In the genomic region with DNA sequence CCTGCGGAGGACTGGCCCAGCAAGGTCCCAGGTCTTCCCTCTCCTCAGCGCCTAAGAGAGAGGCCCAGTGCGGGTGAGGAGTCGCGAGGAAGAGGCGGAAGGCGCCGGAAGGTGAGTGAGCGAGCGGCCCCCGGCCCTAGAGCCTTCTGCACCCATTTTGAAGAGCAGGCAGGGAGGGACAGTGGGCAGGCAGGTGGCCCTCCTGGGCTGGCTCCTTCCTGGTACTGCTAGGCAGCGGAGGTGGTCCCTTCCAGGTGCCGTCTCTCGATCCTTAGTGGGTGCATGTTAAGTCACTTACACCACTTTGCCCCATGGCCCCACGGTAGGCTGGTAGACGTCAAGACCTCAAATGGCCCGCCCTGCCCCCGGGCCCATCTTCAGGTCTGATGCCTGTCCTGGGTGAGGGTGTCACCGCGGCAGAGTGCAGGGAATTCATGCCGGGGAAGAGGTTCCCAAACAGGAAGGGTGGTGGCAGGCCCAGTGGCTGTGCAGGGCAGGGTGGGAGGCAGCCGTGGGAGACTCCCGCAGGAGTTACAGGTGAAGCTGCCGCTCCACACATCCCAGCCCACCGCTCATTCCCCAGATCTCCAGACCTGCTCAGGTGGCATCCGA, we compare ENCODE assay signal across 9 cellular contexts. TPM values are rescaled to one million over a fixed set of nuclear protein-coding genes. Genes with fewer than 3 reads are reported as not detected.
A peak's percentile ranks its signal among the peaks of the same experiment; 100 is the strongest.
DNase-seq lines count a peak whose midpoint lies in the region; ATAC-seq and TF ChIP-seq lines count a peak whose summit lies in the region.
"Had no signal": no experiment of that assay in that cellular context is flagged by ENCODE, and none has a peak within 500 bp of the region (broad histone marks: within the 10 kb centered on the region; RNA-seq: fewer than 3 reads in every experiment).

No MANE protein-coding gene starts in this region.

- peaks cover 10 to 16% (median 12%) of the 10 kb centered on the region in 3 donors for H3K4me1 Mint-ChIP-seq in T-cell

- no peak for TF ChIP-seq POLR2A in heart left ventricle (IDR thresholded peaks at IDR 0.05)

- intact Hi-C loops in heart left ventricle (cut with DNase I) = no loop called here

- H3K4me1 ChIP-seq in heart left ventricle = peaks cover 0 to 36% (median 17%) of the 10 kb centered on the region in 12 donors

- ATAC-seq in T-cell (replicated peaks in 1 of 4) = peak in 2 of 4 experiments; percentile 18 to 26
- ATAC-seq in heart left ventricle = peak in 2 of 4 donors; percentile 18 to 31
- ATAC-seq in GM18909 (IDR thresholded peaks at IDR 0.05; ENCODE audit: poor library complexity, unreplicated experiment) = no peak
- no peak for ATAC-seq in HG03135 (IDR thresholded peaks at IDR 0.05; ENCODE audit: unreplicated experiment)

- no peaks in the 10 kb centered on the region for H3K36me3 ChIP-seq in heart left ventricle

- H3K9me3 ChIP-seq in heart left ventricle = no peaks in the 10 kb centered on the region

- no peak for TF ChIP-seq CTCF in heart left ventricle (IDR thresholded peaks at IDR 0.05)
- TF ChIP-seq CTCF in retinal pigment epithelial cell (conservative IDR thresholded peaks at IDR 0.05; ENCODE audit: low read depth, low read length) = no peak

- peaks cover 0 to 33% (median 3%) of the 10 kb centered on the region in 9 donors for H3K27me3 ChIP-seq in heart left ventricle

- POLR2A ChIA-PET in T-cell (lab: Charles Lee) = no interaction called here

- CTCF ChIA-PET in T-cell (lab: Charles Lee) = no interaction called here

- WGBS in heart left ventricle, 4 donors = 40 to 67% (median 53%) methylated on average over 14 to 26 of the region's 26 CpGs

- DNase-seq in T-cell (no peak), heart left ventricle (peak in 1 of 5 donors; percentile 62), retinal pigment epithelial cell (ENCODE audit: low read depth) (no peak), SW 1271 (lab: John Stamatoyannopoulos, UW) (no peak)
- DNase-seq in stimulated activated CD4-positive, alpha-beta T cell treated with anti-CD3 and anti-CD28 coated beads, Interleukin-4, amount 100 ng/mL, for 1 hour = no peak
- DNase-seq: NCI-H226 had no signal

- H3K4me3 ChIP-seq in GM08714 (ENCODE audit: low read length) (peak overlapping the region; percentile 45; the same call in 1 of the 2 replicates), heart left ventricle (peak overlapping the region; percentile 28 to 71 (median 56)), retinal pigment epithelial cell (ENCODE audit: low read length) (peak overlapping the region; percentile 49)

- H3K36me3 Mint-ChIP-seq in T-cell = no peaks in the 10 kb centered on the region

- H3K9me3 Mint-ChIP-seq in T-cell = no peaks in the 10 kb centered on the region

- peak overlapping the region; percentile 67 to 71 (median 71) for H3K4me3 Mint-ChIP-seq in T-cell

- peak overlapping the region in 5 of 12 donors; percentile 8 to 57 (median 13) for H3K27ac ChIP-seq in heart left ventricle

- peaks cover 23 to 36% of the 10 kb centered on the region in 2 donors for H3K27me3 Mint-ChIP-seq in T-cell

- H3K27ac Mint-ChIP-seq in T-cell = no peak overlapping the region

RNA-seq across cellular contexts. Expression of a gene that starts 14.4 kb away (rescaled TPM):
- total RNA-seq in T-cell (1 to 10 TPM in 2 of 5 donors, under 1 TPM in 1, not detected in 2; 0.28 to 2.1 (median 1.4) TPM), heart left ventricle (10 to 100 TPM in 2 of 9 donors, 1 to 10 TPM in 7; 5.0 to 17.4 (median 8.0) TPM)
- 1 to 10 TPM in 1 of 2 donors, under 1 TPM in 1; 0.93 to 3.8 TPM for polyA plus RNA-seq in heart left ventricle

RNA-seq across cellular contexts. Expression of a gene that starts 29.6 kb away (rescaled TPM):
- under 1 TPM in 2 of 5 donors, not detected in 3; 0.23 to 0.38 TPM for total RNA-seq in T-cell
- total RNA-seq in heart left ventricle = under 1 TPM in 5 of 9 donors, not detected in 4; 0.27 to 0.57 (median 0.45) TPM
- not detected for polyA plus RNA-seq in heart left ventricle

RNA-seq across cellular contexts. Expression of a gene that starts 54.5 kb away (rescaled TPM):
- total RNA-seq in T-cell (100 to 1,000 TPM; 242 to 293 (median 245) TPM), heart left ventricle (10 to 100 TPM in 2 of 9 donors, 1 to 10 TPM in 7; 1.6 to 46.2 (median 4.8) TPM)
- 1 to 10 TPM; 3.5 to 7.7 TPM for polyA plus RNA-seq in heart left ventricle

Comparison
In these comparisons a context has a peak if more than half of its experiments do, and no peak if none do; other contexts are left out.
1. RNA of a gene that starts 54.5 kb away (total RNA-seq): 242 to 293 TPM in T-cell; 1.6 to 46.2 TPM in heart left ventricle; every median in the first group is over 4 times any median in the second.
2. Peak in every context shown above with its lines, with median percentiles within 50 percentile points of each other: H3K4me3 ChIP-seq.